5 cellular contexts compared by ENCODE assay signal in genomic region chr17:75257228-75257627, GRCh38. TPM values are rescaled to one million over a fixed set of nuclear protein-coding genes. Genes with fewer than 3 reads are reported as not detected.
DNase-seq lines count a peak whose midpoint lies in the region; ATAC-seq and TF ChIP-seq lines count a peak whose summit lies in the region.
"Not testable (repeated sequence)": the region's sequence is repeated elsewhere in the genome, so short reads cannot be mapped to it uniquely, and the experiment has no call there.

No MANE protein-coding gene starts in this region.

- not testable (repeated sequence) for BruUV-seq in MCF 10A (replicated peaks; lab: Mats Ljungman, UMichigan)

- not testable (repeated sequence) for DNase-seq in T-helper 17 cell; activated CD8-positive, alpha-beta memory T cell treated with anti-CD3 and anti-CD28 coated beads, Interleukin-2, amount 10 ng/mL, durations not matched to agents 7 days and 5 days; activated naive CD4-positive, alpha-beta T cell treated with anti-CD3 and anti-CD28 coated beads, Interleukin-2, amount 50 U/mL, for 72 hours (ENCODE audit: low spot score in 2 of 2); MCF 10A (ENCODE audit: unreplicated experiment); naive thymus-derived CD8-positive, alpha-beta T cell

- not testable (repeated sequence) for H3K27me3 Mint-ChIP-seq in T-helper 17 cell; activated CD8-positive, alpha-beta memory T cell treated with anti-CD3 and anti-CD28 coated beads, Interleukin-2, amount 10 ng/mL, durations not matched to agents 7 days and 5 days; MCF 10A (ENCODE audit: insufficient read depth, unreplicated experiment); naive thymus-derived CD8-positive, alpha-beta T cell

- peak overlapping the region; percentile 99 for H3K27ac Mint-ChIP-seq in T-helper 17 cell
- H3K27ac Mint-ChIP-seq in activated CD8-positive, alpha-beta memory T cell treated with anti-CD3 and anti-CD28 coated beads, Interleukin-2, amount 10 ng/mL, durations not matched to agents 7 days and 5 days, result peak overlapping the region; percentile 29
- H3K27ac Mint-ChIP-seq in activated naive CD4-positive, alpha-beta T cell treated with anti-CD3 and anti-CD28 coated beads, Interleukin-2, amount 50 U/mL, for 72 hours, result peak overlapping the region; percentile 63 to 80
- peak overlapping the region; percentile 98 for H3K27ac Mint-ChIP-seq in MCF 10A (ENCODE audit: low read depth, unreplicated experiment)
- H3K27ac Mint-ChIP-seq in naive thymus-derived CD8-positive, alpha-beta T cell, result peak overlapping the region in 7 of 10 donors; percentile 2 to 72 (median 44)

- H3K4me1 Mint-ChIP-seq in T-helper 17 cell, result peaks cover 74% of the 10 kb centered on the region
- H3K4me1 Mint-ChIP-seq in activated CD8-positive, alpha-beta memory T cell treated with anti-CD3 and anti-CD28 coated beads, Interleukin-2, amount 10 ng/mL, durations not matched to agents 7 days and 5 days, result peaks cover 38% of the 10 kb centered on the region
- peaks cover 65% of the 10 kb centered on the region for H3K4me1 Mint-ChIP-seq in MCF 10A (ENCODE audit: insufficient read depth, unreplicated experiment)
- H3K4me1 Mint-ChIP-seq in naive thymus-derived CD8-positive, alpha-beta T cell, result peaks cover 63 to 96% (median 88%) of the 10 kb centered on the region in 4 donors

- CTCF ChIA-PET in activated CD8-positive, alpha-beta memory T cell treated with anti-CD3 and anti-CD28 coated beads, Interleukin-2, amount 10 ng/mL, durations not matched to agents 7 days and 5 days (lab: Charles Lee); MCF 10A (lab: Yijun Ruan, JAX): not testable (repeated sequence)

- not testable (repeated sequence) for H3K9me3 ChIP-seq in T-helper 17 cell (ENCODE audit: control insufficient read depth, low read length, poor library complexity, severe bottlenecking)

- H3K36me3 Mint-ChIP-seq in T-helper 17 cell (ENCODE audit: low read depth); activated CD8-positive, alpha-beta memory T cell treated with anti-CD3 and anti-CD28 coated beads, Interleukin-2, amount 10 ng/mL, durations not matched to agents 7 days and 5 days; naive thymus-derived CD8-positive, alpha-beta T cell: not testable (repeated sequence)
- peaks cover 20 to 22% of the 10 kb centered on the region in 2 donors for H3K36me3 Mint-ChIP-seq in activated naive CD4-positive, alpha-beta T cell treated with anti-CD3 and anti-CD28 coated beads, Interleukin-2, amount 50 U/mL, for 72 hours
- peaks cover 19% of the 10 kb centered on the region for H3K36me3 Mint-ChIP-seq in MCF 10A (ENCODE audit: insufficient read depth, unreplicated experiment)

- not testable (repeated sequence) for ATAC-seq in T-helper 17 cell; activated CD8-positive, alpha-beta memory T cell treated with anti-CD3 and anti-CD28 coated beads, Interleukin-2, amount 10 ng/mL, durations not matched to agents 7 days and 5 days; activated naive CD4-positive, alpha-beta T cell treated with anti-CD3 and anti-CD28 coated beads, Interleukin-2, amount 50 U/mL, for 72 hours; naive thymus-derived CD8-positive, alpha-beta T cell

- H3K9me3 Mint-ChIP-seq in activated CD8-positive, alpha-beta memory T cell treated with anti-CD3 and anti-CD28 coated beads, Interleukin-2, amount 10 ng/mL, durations not matched to agents 7 days and 5 days (ENCODE audit: low read depth); activated naive CD4-positive, alpha-beta T cell treated with anti-CD3 and anti-CD28 coated beads, Interleukin-2, amount 50 U/mL, for 72 hours; MCF 10A (ENCODE audit: unreplicated experiment); naive thymus-derived CD8-positive, alpha-beta T cell: not testable (repeated sequence)

- intact Hi-C loops in MCF 10A (cut with micrococcal nuclease), result not testable (repeated sequence)

- H3K4me3 Mint-ChIP-seq in T-helper 17 cell; activated CD8-positive, alpha-beta memory T cell treated with anti-CD3 and anti-CD28 coated beads, Interleukin-2, amount 10 ng/mL, durations not matched to agents 7 days and 5 days; MCF 10A (ENCODE audit: unreplicated experiment): not testable (repeated sequence)
- peak overlapping the region in 2 of 10 donors; percentile 22 to 48 for H3K4me3 Mint-ChIP-seq in naive thymus-derived CD8-positive, alpha-beta T cell

- POLR2A ChIA-PET in MCF 10A (lab: Yijun Ruan, JAX); naive thymus-derived CD8-positive, alpha-beta T cell (lab: Charles Lee): not testable (repeated sequence)

- not testable (repeated sequence) for TF ChIP-seq CTCF in MCF 10A (IDR thresholded peaks at IDR 0.05; ENCODE audit: unreplicated experiment)

RNA-seq across cellular contexts. Expression of gene GGA3, which starts 4.2 kb away (rescaled TPM):
- 10 to 100 TPM; 85.4 to 89.1 TPM for total RNA-seq in T-helper 17 cell
- total RNA-seq in activated CD8-positive, alpha-beta memory T cell treated with anti-CD3 and anti-CD28 coated beads, Interleukin-2, amount 10 ng/mL, durations not matched to agents 7 days and 5 days, result 10 to 100 TPM; 84.6 to 90.2 TPM
- 10 to 100 TPM; 74.9 to 79.0 TPM for total RNA-seq in activated naive CD4-positive, alpha-beta T cell treated with anti-CD3 and anti-CD28 coated beads, Interleukin-2, amount 50 U/mL, for 72 hours
- total RNA-seq in MCF 10A (2022), result 32.7 and 39.5 TPM in 2 replicates
- total RNA-seq in naive thymus-derived CD8-positive, alpha-beta T cell, result 100 to 1,000 TPM; 105 to 107 TPM
- 10 to 100 TPM in 2 of 3 donors, 1 to 10 TPM in 1; 6.2 to 20.1 (median 14.7) TPM for polyA plus RNA-seq in naive thymus-derived CD8-positive, alpha-beta T cell

RNA-seq across cellular contexts. Expression of gene MRPS7, which starts 4.5 kb away (rescaled TPM):
- total RNA-seq in T-helper 17 cell (10 to 100 TPM; 33.9 to 35.6 TPM), MCF 10A (2022) (73.9 and 75.0 TPM in 2 replicates)
- total RNA-seq in activated CD8-positive, alpha-beta memory T cell treated with anti-CD3 and anti-CD28 coated beads, Interleukin-2, amount 10 ng/mL, durations not matched to agents 7 days and 5 days, result 10 to 100 TPM; 49.5 to 56.9 TPM
- 10 to 100 TPM; 72.3 to 80.5 TPM for total RNA-seq in activated naive CD4-positive, alpha-beta T cell treated with anti-CD3 and anti-CD28 coated beads, Interleukin-2, amount 50 U/mL, for 72 hours
- total RNA-seq in naive thymus-derived CD8-positive, alpha-beta T cell, result 10 to 100 TPM; 40.5 to 41.1 TPM
- 100 to 1,000 TPM; 113 to 132 (median 122) TPM for polyA plus RNA-seq in naive thymus-derived CD8-positive, alpha-beta T cell

RNA-seq across cellular contexts. Expression of gene MIF4GD, which starts 13.8 kb away (rescaled TPM):
- total RNA-seq in T-helper 17 cell (10 to 100 TPM; 27.0 to 35.0 TPM), MCF 10A (2022) (23.3 and 29.6 TPM in 2 replicates)
- 10 to 100 TPM; 56.9 to 58.5 TPM for total RNA-seq in activated CD8-positive, alpha-beta memory T cell treated with anti-CD3 and anti-CD28 coated beads, Interleukin-2, amount 10 ng/mL, durations not matched to agents 7 days and 5 days
- 10 to 100 TPM; 33.4 to 37.8 TPM for total RNA-seq in activated naive CD4-positive, alpha-beta T cell treated with anti-CD3 and anti-CD28 coated beads, Interleukin-2, amount 50 U/mL, for 72 hours
- 10 to 100 TPM; 37.3 to 39.4 TPM for total RNA-seq in naive thymus-derived CD8-positive, alpha-beta T cell
- polyA plus RNA-seq in naive thymus-derived CD8-positive, alpha-beta T cell, result 10 to 100 TPM; 76.2 to 96.6 (median 90.5) TPM

RNA-seq across cellular contexts. Expression of gene SLC25A19, which starts 32.0 kb away (rescaled TPM):
- total RNA-seq in T-helper 17 cell (10 to 100 TPM; 13.7 to 15.1 TPM), MCF 10A (2022) (14.8 and 22.6 TPM in 2 replicates)
- total RNA-seq in activated CD8-positive, alpha-beta memory T cell treated with anti-CD3 and anti-CD28 coated beads, Interleukin-2, amount 10 ng/mL, durations not matched to agents 7 days and 5 days, result 10 to 100 TPM; 46.3 to 66.4 TPM
- total RNA-seq in activated naive CD4-positive, alpha-beta T cell treated with anti-CD3 and anti-CD28 coated beads, Interleukin-2, amount 50 U/mL, for 72 hours, result 100 to 1,000 TPM in 1 of 2 donors, 10 to 100 TPM in 1; 74.4 to 110 TPM
- total RNA-seq in naive thymus-derived CD8-positive, alpha-beta T cell, result 10 to 100 TPM; 20.5 to 22.5 TPM
- 10 to 100 TPM; 11.2 to 15.4 (median 13.3) TPM for polyA plus RNA-seq in naive thymus-derived CD8-positive, alpha-beta T cell

RNA-seq across cellular contexts. Expression of gene NUP85, which starts 51.7 kb away (rescaled TPM):
- 10 to 100 TPM; 75.0 to 75.3 TPM for total RNA-seq in T-helper 17 cell
- 100 to 1,000 TPM; 164 to 176 TPM for total RNA-seq in activated CD8-positive, alpha-beta memory T cell treated with anti-CD3 and anti-CD28 coated beads, Interleukin-2, amount 10 ng/mL, durations not matched to agents 7 days and 5 days
- 100 to 1,000 TPM; 108 to 146 TPM for total RNA-seq in activated naive CD4-positive, alpha-beta T cell treated with anti-CD3 and anti-CD28 coated beads, Interleukin-2, amount 50 U/mL, for 72 hours
- total RNA-seq in MCF 10A (2022), result 42.3 and 49.2 TPM in 2 replicates
- total RNA-seq in naive thymus-derived CD8-positive, alpha-beta T cell, result 100 to 1,000 TPM; 150 to 155 TPM
- polyA plus RNA-seq in naive thymus-derived CD8-positive, alpha-beta T cell, result 10 to 100 TPM; 17.3 to 39.4 (median 21.4) TPM

Comparison
In these comparisons a context has a peak if more than half of its experiments do, and no peak if none do; other contexts are left out.
1. H3K27ac Mint-ChIP-seq: peak in every context shown above with its lines; median percentile 99 in T-helper 17 cell; 98 in MCF 10A; 72 in activated naive CD4-positive, alpha-beta T cell treated with anti-CD3 and anti-CD28 coated beads, Interleukin-2, amount 50 U/mL, for 72 hours; 44 in naive thymus-derived CD8-positive, alpha-beta T cell; 29 in activated CD8-positive, alpha-beta memory T cell treated with anti-CD3 and anti-CD28 coated beads, Interleukin-2, amount 10 ng/mL, durations not matched to agents 7 days and 5 days.